In the genomic region with DNA sequence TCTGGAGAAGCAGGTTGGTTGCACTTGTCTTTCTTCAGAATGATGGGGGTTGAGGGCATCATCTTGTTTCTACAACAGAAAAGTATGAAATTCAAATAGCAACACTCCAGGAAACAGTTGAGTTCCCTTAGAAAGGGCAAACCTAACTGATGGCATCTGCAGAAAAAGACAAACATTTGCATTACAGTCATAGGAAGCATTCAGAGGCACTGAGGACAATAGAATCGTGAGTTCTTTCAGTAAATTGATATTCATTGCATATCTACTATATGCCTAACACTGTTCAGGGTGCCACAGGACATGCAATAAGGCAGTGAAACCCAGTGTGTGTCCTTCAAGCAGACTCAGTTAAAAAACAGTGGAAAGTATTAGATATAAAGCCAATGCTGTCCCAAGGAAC, we compare ENCODE assay signal across 38 cellular contexts. TPM values are rescaled to one million over a fixed set of nuclear protein-coding genes. Genes with fewer than 3 reads are reported as not detected.
"Had no signal": no experiment of that assay in that cellular context is flagged by ENCODE, and none has a peak within 500 bp of the region (broad histone marks: within the 10 kb centered on the region; RNA-seq: fewer than 3 reads in every experiment).

No MANE protein-coding gene starts in this region.

- H3K27me3 ChIP-seq: hepatocyte, neural progenitor cell, neutrophil, right atrium auricular region, right lobe of liver, testis, thyroid gland, transverse colon, upper lobe of left lung, vagina had no signal

- H3K79me2 ChIP-seq: hepatocyte, parathyroid adenoma had no signal

- H3K9ac ChIP-seq: neural progenitor cell, parathyroid adenoma had no signal

- H3K4me1 ChIP-seq: lower lobe of right lung, neural progenitor cell, parathyroid adenoma, right lobe of liver, testis, thyroid gland, upper lobe of left lung, vagina had no signal

- H3K36me3 ChIP-seq: lower lobe of right lung, neural progenitor cell, neutrophil, right atrium auricular region, right lobe of liver, thyroid gland, transverse colon, upper lobe of left lung, vagina had no signal

- H3K4me3 ChIP-seq: hepatocyte, lower lobe of right lung, neural progenitor cell, right atrium auricular region, right lobe of liver, smooth muscle cell, testis, thyroid gland, transverse colon, upper lobe of left lung, vagina had no signal

- DNase-seq: islet precursor cell; kidney glomerular epithelial cell; left cardiac atrium; left ventricle myocardium superior; lower lobe of right lung; mammary epithelial cell; mesenchymal stem cell; naive B cell; natural killer cell; nephron progenitor cell; occipital lobe; right lobe of liver; stimulated activated CD4-positive, alpha-beta T cell treated with anti-CD3 and anti-CD28 coated beads, Interleukin-1b, Interleukin-23, amount 100 ng/mL, for 48 hours; stimulated activated CD4-positive, alpha-beta T cell treated with anti-CD3 and anti-CD28 coated beads, Interleukin-2, amount 100 ng/mL, for 48 hours; stimulated activated CD4-positive, alpha-beta T cell treated with anti-CD3 and anti-CD28 coated beads, Interleukin-4, amount 100 ng/mL, for 4 hours; stimulated activated CD8-positive, alpha-beta memory T cell treated with anti-CD3 and anti-CD28 coated beads, Interleukin-4, amount 100 ng/mL, for 48 hours; stimulated activated naive CD4-positive, alpha-beta T cell treated with Interleukin-2 at 50 U/mL for 16 hours; stimulated activated naive CD8-positive, alpha-beta T cell treated with anti-CD3 and anti-CD28 coated beads, Interleukin-15, amount 100 ng/mL, for 72 hours; substantia nigra; testis; thyroid gland; transverse colon; upper lobe of left lung had no signal

- H2AFZ ChIP-seq: hepatocyte, neural progenitor cell, parathyroid adenoma had no signal

- H3K9me3 ChIP-seq: lower lobe of right lung, neutrophil, right atrium auricular region, right lobe of liver, testis, thyroid gland, transverse colon, upper lobe of left lung, vagina had no signal

- H3K4me2 ChIP-seq: hepatocyte, neural progenitor cell, smooth muscle cell had no signal

- H3K27ac ChIP-seq: hepatocyte, lower lobe of right lung, neural progenitor cell, neutrophil, parathyroid adenoma, right lobe of liver, testis, thyroid gland, upper lobe of left lung, vagina had no signal

RNA-seq across cellular contexts. Expression of a gene that starts 41.1 kb away (rescaled TPM):
- total RNA-seq: hepatocyte, left cardiac atrium, left lobe of liver, lower lobe of right lung, mammary epithelial cell, mesothelial cell of epicardium, mononuclear cell, natural killer cell, occipital lobe, osteocyte, progenitor cell of endocrine pancreas, pulmonary artery endothelial cell, right atrium auricular region, right lobe of liver, skeletal muscle tissue, smooth muscle cell, thyroid gland, transverse colon, upper lobe of left lung, vagina had no signal
- polyA plus RNA-seq: hepatocyte, mammary epithelial cell, smooth muscle cell, urinary bladder had no signal

RNA-seq across cellular contexts. Expression of a gene that starts 42.3 kb away (rescaled TPM):
- total RNA-seq: left lobe of liver, left ventricle myocardium superior, lower lobe of right lung, mononuclear cell, natural killer cell, occipital lobe, osteocyte, pulmonary artery endothelial cell, right lobe of liver, skeletal muscle tissue had no signal
